In the genomic region with DNA sequence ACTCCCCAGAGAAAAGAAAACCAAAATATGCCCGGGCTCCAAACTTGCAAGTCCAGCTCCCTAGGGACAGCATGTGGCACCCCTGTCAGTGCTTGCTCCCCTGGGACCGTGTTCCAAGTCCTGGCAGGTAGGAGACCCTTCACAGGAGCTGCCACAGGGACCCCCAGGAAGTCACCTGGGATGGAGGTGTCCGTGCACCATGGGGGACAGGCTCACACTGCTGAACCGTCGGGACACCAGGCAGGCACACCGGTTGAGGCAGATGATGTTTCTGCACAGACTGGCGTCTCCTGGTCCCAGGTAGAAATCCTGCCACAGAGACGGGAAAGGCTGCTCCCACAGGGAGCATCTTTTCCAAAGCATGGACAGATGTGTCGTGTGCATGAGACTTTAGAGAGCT, we compare ENCODE assay signal across 1 cellular context.
TF ChIP-seq lines count a peak whose summit lies in the region.

No MANE protein-coding gene starts in this region.

TF ChIP-seq in IMR-90, 13 proteins besides CTCF, POLR2A, EP300 and RAD21:
- TF ChIP-seq BHLHE40 (IDR thresholded peaks at IDR 0.05; ENCODE audit: low read depth, low read length) (no peak), NFE2L2 (IDR thresholded peaks at IDR 0.05; ENCODE audit: low read depth, low read length) (no peak)
